In genomic region chr12:5946388-5946787, GRCh38 we compare ENCODE assay signal across 2 cellular contexts.
TF ChIP-seq lines count a peak whose summit lies in the region.

No MANE protein-coding gene starts in this region.

TF ChIP-seq in GM23338, 12 proteins besides CTCF, POLR2A, EP300 and RAD21:
- TF ChIP-seq NANOG (IDR thresholded peaks at IDR 0.05; ENCODE audit: borderline replicate concordance) (no peak), ZNF114 (CRISPR knock-in tag; IDR thresholded peaks at IDR 0.05) (no peak), REST (IDR thresholded peaks at IDR 0.05; ENCODE audit: unreplicated experiment) (no peak), POLR2AphosphoS5 (IDR thresholded peaks at IDR 0.05; ENCODE audit: low read depth) (no peak), ZNF462 (CRISPR knock-in tag; IDR thresholded peaks at IDR 0.05) (no peak), ZNF331 (CRISPR knock-in tag; IDR thresholded peaks at IDR 0.05; ENCODE audit: low read depth) (no peak), JUNB (IDR thresholded peaks at IDR 0.05; ENCODE audit: unreplicated experiment) (no peak), EZH2phosphoT487 (IDR thresholded peaks at IDR 0.05; ENCODE audit: unreplicated experiment) (no peak), STAT1 (IDR thresholded peaks at IDR 0.05; ENCODE audit: unreplicated experiment) (no peak)

TF ChIP-seq in WTC11, 78 proteins besides CTCF, POLR2A, EP300 and RAD21:
- TF ChIP-seq OVOL2 (CRISPR knock-in tag; IDR thresholded peaks at IDR 0.05; ENCODE audit: borderline replicate concordance) (no peak), NR3C1 (CRISPR knock-in tag; conservative IDR thresholded peaks at IDR 0.05; ENCODE audit: low read depth) (no peak), ZNF263 (CRISPR knock-in tag; IDR thresholded peaks at IDR 0.05; ENCODE audit: low read depth) (no peak), ZNF532 (CRISPR knock-in tag; IDR thresholded peaks at IDR 0.05; ENCODE audit: borderline replicate concordance) (no peak), FOXP1 (CRISPR knock-in tag; IDR thresholded peaks at IDR 0.05; ENCODE audit: borderline replicate concordance) (no peak), GRHL2 (CRISPR knock-in tag; IDR thresholded peaks at IDR 0.05; ENCODE audit: insufficient replicate concordance, severe bottlenecking) (no peak), ZNF396 (CRISPR knock-in tag; IDR thresholded peaks at IDR 0.05; ENCODE audit: borderline replicate concordance) (no peak), STAT6 (CRISPR knock-in tag; conservative IDR thresholded peaks at IDR 0.05; ENCODE audit: low read depth) (no peak), TCF7 (CRISPR knock-in tag; IDR thresholded peaks at IDR 0.05; ENCODE audit: low read depth) (no peak), CREB1 (CRISPR knock-in tag; IDR thresholded peaks at IDR 0.05) (no peak), NFATC4 (CRISPR knock-in tag; IDR thresholded peaks at IDR 0.05) (no peak), RELA (CRISPR knock-in tag; IDR thresholded peaks at IDR 0.05; ENCODE audit: borderline replicate concordance) (no peak), HMGA2 (CRISPR knock-in tag; IDR thresholded peaks at IDR 0.05) (no peak), ZNF423 (CRISPR knock-in tag; IDR thresholded peaks at IDR 0.05) (no peak)
TF ChIP-seq in WTC11: peak in this region for 0.
